Comparison of ENCODE assay signal across 22 cellular contexts in the genomic region with DNA sequence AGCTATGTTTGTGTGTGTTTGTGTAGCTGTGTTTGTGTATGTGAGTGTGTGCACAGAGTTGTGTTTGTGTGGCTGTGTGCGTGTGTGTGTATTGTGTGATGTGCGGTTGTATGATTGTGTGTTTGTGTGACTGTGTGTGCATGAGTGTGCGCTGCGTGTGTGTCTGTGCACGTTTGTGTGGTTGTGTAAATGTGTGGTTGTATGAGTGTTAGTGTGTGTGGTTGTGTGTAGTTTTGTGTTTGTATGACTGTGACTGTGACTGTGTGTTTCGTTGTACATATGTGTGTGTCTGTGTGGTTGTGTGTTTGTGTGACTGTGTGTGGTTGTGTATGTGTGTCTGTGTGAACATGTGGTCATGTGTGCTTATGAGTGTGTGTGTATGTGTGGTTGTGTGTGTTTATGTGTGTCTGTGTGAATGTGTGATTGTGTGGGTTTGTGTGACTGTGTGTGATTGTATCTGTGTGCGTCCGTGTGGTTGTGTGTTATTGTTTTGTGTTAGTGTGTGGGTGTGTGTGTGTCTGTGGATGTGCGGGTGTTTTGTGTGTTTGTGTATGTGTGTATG.
DNase-seq lines count a peak whose midpoint lies in the region; FAIRE-seq and TF ChIP-seq lines count a peak whose summit lies in the region.
"Had no signal": no experiment of that assay in that cellular context is flagged by ENCODE, and none has a peak within 500 bp of the region (broad histone marks: within the 10 kb centered on the region; RNA-seq: fewer than 3 reads in every experiment).

No MANE protein-coding gene starts in this region.

- in situ Hi-C loops in KBM-7 (cut with MboI; ENCODE audit: low pct_unique_long_range_greater_than_20kb, low sequenced_read_pairs) = no loop called here
- in situ Hi-C loops in GM13976 (cut with MboI; ENCODE audit: low sequenced_read_pairs, unreplicated experiment) = no loop called here

- no peak overlapping the region for H3K9ac ChIP-seq in astrocyte (ENCODE audit: low read length)
- no peak overlapping the region for H3K9ac ChIP-seq in keratinocyte (ENCODE audit: control insufficient read depth, extremely low read depth, insufficient read depth, low read length)
- H3K9ac ChIP-seq in colonic mucosa (ENCODE audit: low read depth in 2 of 2, low read length in 2 of 2) = no peak overlapping the region

- H3K36me3 ChIP-seq in astrocyte (ENCODE audit: insufficient read depth, low read length) (no peaks in the 10 kb centered on the region), keratinocyte (ENCODE audit: control insufficient read depth in 2 of 2, extremely low read depth in 1 of 2, insufficient read depth in 2 of 2, low read length in 2 of 2) (peaks cover 0 to 13% of the 10 kb centered on the region in 2 experiments), colonic mucosa (no peaks in the 10 kb centered on the region)
- H3K36me3 ChIP-seq: HAP-1, Peyer's patch, SJSA1 had no signal

- H3K27me3 ChIP-seq in astrocyte (ENCODE audit: insufficient read depth, low read length) (no peaks in the 10 kb centered on the region), keratinocyte (ENCODE audit: control insufficient read depth, extremely low read depth, insufficient read depth, low read length) (no peaks in the 10 kb centered on the region), colonic mucosa (no peaks in the 10 kb centered on the region)
- H3K27me3 ChIP-seq: Peyer's patch, SJSA1 had no signal

- dilution Hi-C loops in keratinocyte (cut with MboI; ENCODE audit: extremely low pct_ligation_motif_present, low sequenced_read_pairs) = no loop called here

- TF ChIP-seq POLR2A in GM12891 (IDR thresholded peaks at IDR 0.05; ENCODE audit: low read depth, low read length) = no peak

- H3K27ac Mint-ChIP-seq in astrocyte (ENCODE audit: unreplicated experiment) (no peak overlapping the region), progenitor cell of endocrine pancreas (no peak overlapping the region)
- H3K27ac Mint-ChIP-seq: CD4-positive, alpha-beta T cell had no signal

- TF ChIP-seq CTCF in astrocyte (IDR thresholded peaks at IDR 0.05; ENCODE audit: insufficient read depth, low read depth, low read length) (no peak), keratinocyte (optimal IDR thresholded peaks at IDR 0.05 in 1 of 3, IDR thresholded peaks at IDR 0.05 in 1 of 3, conservative IDR thresholded peaks at IDR 0.05 in 1 of 3; ENCODE audit: extremely low read depth in 1 of 3, insufficient read depth in 2 of 3, low read length in 3 of 3) (no peak), GM13976 (IDR thresholded peaks at IDR 0.05; ENCODE audit: borderline replicate concordance, control extremely low read depth, extremely low read depth, insufficient read depth, missing control alignments) (no peak), progenitor cell of endocrine pancreas (IDR thresholded peaks at IDR 0.05; ENCODE audit: unreplicated experiment) (no peak), colonic mucosa (IDR thresholded peaks at IDR 0.05) (no peak)

- H4K20me1 ChIP-seq in astrocyte (ENCODE audit: insufficient read depth, low read length) (no peaks in the 10 kb centered on the region), keratinocyte (ENCODE audit: control insufficient read depth, extremely low read depth, insufficient read depth, low read length) (peaks cover 5% of the 10 kb centered on the region)

- H3K4me1 Mint-ChIP-seq in astrocyte (ENCODE audit: low read depth, unreplicated experiment) = peaks cover 18% of the 10 kb centered on the region
- H3K4me1 Mint-ChIP-seq in progenitor cell of endocrine pancreas (ENCODE audit: low read depth) = no peaks in the 10 kb centered on the region

- no peaks in the 10 kb centered on the region for H3K79me2 ChIP-seq in astrocyte (ENCODE audit: insufficient read depth, low read length)
- H3K79me2 ChIP-seq in keratinocyte (ENCODE audit: control insufficient read depth, insufficient read depth, low read length) = peaks cover 1% of the 10 kb centered on the region

- no peaks in the 10 kb centered on the region for H3K9me1 ChIP-seq in keratinocyte (ENCODE audit: control insufficient read depth, extremely low read depth, insufficient read depth, low read length)

- FAIRE-seq in GM12891 (lab: Jason Lieb, UNC) = peak; percentile 88
- FAIRE-seq in astrocyte (lab: Jason Lieb, UNC) = peak; percentile 45
- peak; percentile 56 for FAIRE-seq in keratinocyte (lab: Jason Lieb, UNC)
- FAIRE-seq: A204.1, GM18507 had no signal

- no peak for DNase-seq in GM12891 (ENCODE audit: insufficient read length, low spot score)
- peak; percentile 13 for DNase-seq in KBM-7
- no peak for DNase-seq in astrocyte (ENCODE audit: low read depth)
- DNase-seq in keratinocyte (ENCODE audit: low read depth, low spot score) = no peak
- DNase-seq in GM13976 (ENCODE audit: low spot score) = no peak
- no peak for DNase-seq in progenitor cell of endocrine pancreas (ENCODE audit: low spot score, unreplicated experiment)
- no peak for DNase-seq in colonic mucosa
- DNase-seq in effector CD8-positive, alpha-beta T cell (lab: John Stamatoyannopoulos, UW) = no peak
- DNase-seq: CD4-positive, alpha-beta T cell; DMS153; GDM1; KG1; NCI-H1048; NCI-H1436 treated with DMSO at 0.1 percent for 48 hours; NCI-H2029 treated with DMSO at 0.1 percent for 48 hours; NCI-H446 treated with DMSO at 0.1 percent for 48 hours; Peyer's patch had no signal

- H3K27me3 Mint-ChIP-seq in astrocyte (ENCODE audit: low read depth, unreplicated experiment) (peaks cover 14% of the 10 kb centered on the region), progenitor cell of endocrine pancreas (peaks cover 2% of the 10 kb centered on the region)
- H3K27me3 Mint-ChIP-seq: CD4-positive, alpha-beta T cell had no signal

- intact Hi-C loops in colonic mucosa (cut with DNase I) = no loop called here

- no peak overlapping the region for H2AFZ ChIP-seq in astrocyte (ENCODE audit: low read depth, low read length)
- no peak overlapping the region for H2AFZ ChIP-seq in keratinocyte (ENCODE audit: control insufficient read depth, low read length)

- H3K4me3 ChIP-seq in astrocyte (ENCODE audit: insufficient read depth, low read depth, low read length) (no peak overlapping the region), keratinocyte (ENCODE audit: control insufficient read depth in 2 of 3, extremely low read depth in 1 of 3, insufficient read depth in 2 of 3, low read depth in 1 of 3, low read length in 3 of 3) (no peak overlapping the region), colonic mucosa (no peak overlapping the region)
- H3K4me3 ChIP-seq: HAP-1, Peyer's patch, SJSA1 had no signal

- peak overlapping the region; percentile 34 for H3K4me2 ChIP-seq in astrocyte (ENCODE audit: low read length)
- no peak overlapping the region for H3K4me2 ChIP-seq in keratinocyte (ENCODE audit: control insufficient read depth, extremely low read depth, insufficient read depth, low read depth, low read length)

- peaks cover 3% of the 10 kb centered on the region for H3K4me1 ChIP-seq in astrocyte (ENCODE audit: insufficient read depth, low read length)
- H3K4me1 ChIP-seq in keratinocyte (ENCODE audit: control insufficient read depth, extremely low read depth, insufficient read depth, low read length) = no peaks in the 10 kb centered on the region
- H3K4me1 ChIP-seq in colonic mucosa = no peaks in the 10 kb centered on the region
- H3K4me1 ChIP-seq: Caco-2, HAP-1, Peyer's patch, SJSA1 had no signal

- H3K4me3 Mint-ChIP-seq in astrocyte (ENCODE audit: unreplicated experiment) = no peak overlapping the region
- no peak overlapping the region for H3K4me3 Mint-ChIP-seq in progenitor cell of endocrine pancreas (ENCODE audit: low read depth)
- H3K4me3 Mint-ChIP-seq: CD4-positive, alpha-beta T cell had no signal

- peaks cover 8% of the 10 kb centered on the region for H3K9me3 Mint-ChIP-seq in astrocyte (ENCODE audit: unreplicated experiment)
- H3K9me3 Mint-ChIP-seq in progenitor cell of endocrine pancreas (ENCODE audit: low read depth) = peaks cover 6% of the 10 kb centered on the region

- H3K9me3 ChIP-seq in astrocyte (ENCODE audit: insufficient read depth, low read depth, low read length) = no peaks in the 10 kb centered on the region
- H3K9me3 ChIP-seq in keratinocyte (ENCODE audit: control insufficient read depth, low read depth, low read length) = no peaks in the 10 kb centered on the region
- H3K9me3 ChIP-seq in colonic mucosa = no peaks in the 10 kb centered on the region
- H3K9me3 ChIP-seq: Caco-2, Peyer's patch had no signal

- H3K27ac ChIP-seq in astrocyte (ENCODE audit: low read depth, low read length) (no peak overlapping the region), keratinocyte (ENCODE audit: control insufficient read depth, insufficient read depth, low read length) (no peak overlapping the region), colonic mucosa (no peak overlapping the region)
- H3K27ac ChIP-seq: Peyer's patch, SJSA1 had no signal

- H3K36me3 Mint-ChIP-seq in astrocyte (ENCODE audit: low read depth, unreplicated experiment) (no peaks in the 10 kb centered on the region), progenitor cell of endocrine pancreas (ENCODE audit: insufficient read depth) (no peaks in the 10 kb centered on the region)

TF ChIP-seq in GM12891, 5 proteins besides CTCF, POLR2A, EP300 and RAD21:
- no peak for TF ChIP-seq TAF1 (IDR thresholded peaks at IDR 0.05; ENCODE audit: low read depth, low read length)
- no peak for TF ChIP-seq POU2F2 (IDR thresholded peaks at IDR 0.05; ENCODE audit: low read depth, low read length)
- no peak for TF ChIP-seq PAX5 (IDR thresholded peaks at IDR 0.05; ENCODE audit: insufficient read depth, low read length, severe bottlenecking)
- no peak for TF ChIP-seq SPI1 (IDR thresholded peaks at IDR 0.05; ENCODE audit: low read depth, low read length)
- no peak for TF ChIP-seq POLR2AphosphoS5 (IDR thresholded peaks at IDR 0.05; ENCODE audit: low read depth, low read length)
